Comparison of ENCODE assay signal across 38 cellular contexts in genomic region chr15:33857726-33858125, GRCh38.
"Had no signal": no experiment of that assay in that cellular context is flagged by ENCODE, and none has a peak within 500 bp of the region (broad histone marks: within the 10 kb centered on the region; RNA-seq: fewer than 3 reads in every experiment).

No MANE protein-coding gene starts in this region.

- H3K27me3 ChIP-seq: adrenal gland, ascending aorta, body of pancreas, brain microvascular endothelial cell, breast epithelium, cardiac muscle cell had no signal

- H3K36me3 Mint-ChIP-seq: activated naive CD4-positive, alpha-beta T cell treated with anti-CD3 and anti-CD28 coated beads, Interleukin-2, amount 10 ng/mL, durations not matched to agents 7 days and 5 days; activated naive CD8-positive, alpha-beta T cell treated with anti-CD3 and anti-CD28 coated beads, Interleukin-2, amount 10 ng/mL, durations not matched to agents 7 days and 5 days; brain had no signal

- ATAC-seq: activated naive CD4-positive, alpha-beta T cell treated with anti-CD3 and anti-CD28 coated beads, Interleukin-2, amount 50 U/mL, for 72 hours; activated naive CD8-positive, alpha-beta T cell treated with anti-CD3 and anti-CD28 coated beads, Interleukin-2, amount 50 U/mL, for 24 hours; activated T-cell treated with anti-CD3 and anti-CD28 coated beads, Interleukin-2, amount 50 U/mL, for 4 hours; activated T-cell treated with anti-CD3 and anti-CD28 coated beads, Interleukin-2, amount 50 U/mL, for 72 hours; activated T-helper 17 cell treated with anti-CD3 and anti-CD28 coated beads, Interleukin-2, amount 50 U/mL, for 72 hours; body of pancreas had no signal

- H3K4me1 ChIP-seq: adrenal gland, ascending aorta, body of pancreas, breast epithelium had no signal

- H3K4me1 Mint-ChIP-seq: activated naive CD4-positive, alpha-beta T cell treated with anti-CD3 and anti-CD28 coated beads, Interleukin-2, amount 10 ng/mL, durations not matched to agents 7 days and 5 days; activated naive CD4-positive, alpha-beta T cell treated with anti-CD3 and anti-CD28 coated beads, Interleukin-2, amount 50 U/mL, for 24 hours; activated naive CD8-positive, alpha-beta T cell treated with anti-CD3 and anti-CD28 coated beads for 36 hours; activated naive CD8-positive, alpha-beta T cell treated with anti-CD3 and anti-CD28 coated beads, Interleukin-2, amount 10 ng/mL, durations not matched to agents 7 days and 5 days; activated naive CD8-positive, alpha-beta T cell treated with anti-CD3 and anti-CD28 coated beads, Interleukin-2, amount 50 U/mL, for 24 hours; activated T-helper 17 cell treated with anti-CD3 and anti-CD28 coated beads, Interleukin-2, amount 50 U/mL, for 72 hours; brain; central memory CD8-positive, alpha-beta T cell had no signal

- H3K9me3 Mint-ChIP-seq: activated naive CD4-positive, alpha-beta T cell treated with anti-CD3 and anti-CD28 coated beads for 36 hours; activated naive CD4-positive, alpha-beta T cell treated with anti-CD3 and anti-CD28 coated beads, Interleukin-2, amount 10 ng/mL, durations not matched to agents 7 days and 5 days; activated naive CD4-positive, alpha-beta T cell treated with anti-CD3 and anti-CD28 coated beads, Interleukin-2, amount 50 U/mL, for 24 hours; activated naive CD4-positive, alpha-beta T cell treated with anti-CD3 and anti-CD28 coated beads, Interleukin-2, amount 50 U/mL, for 72 hours; activated naive CD8-positive, alpha-beta T cell treated with anti-CD3 and anti-CD28 coated beads for 36 hours; activated naive CD8-positive, alpha-beta T cell treated with anti-CD3 and anti-CD28 coated beads, Interleukin-2, amount 10 ng/mL, durations not matched to agents 7 days and 5 days; activated naive CD8-positive, alpha-beta T cell treated with anti-CD3 and anti-CD28 coated beads, Interleukin-2, amount 50 U/mL, for 24 hours; activated T-cell treated with anti-CD3 and anti-CD28 coated beads, Interleukin-2, amount 50 U/mL, for 24 hours; activated T-cell treated with anti-CD3 and anti-CD28 coated beads, Interleukin-2, amount 50 U/mL, for 4 hours; activated T-cell treated with anti-CD3 and anti-CD28 coated beads, Interleukin-2, amount 50 U/mL, for 72 hours; activated T-helper 1 cell treated with anti-CD3 and anti-CD28 coated beads, Interleukin-12 subunit alpha, Interleukin-12 subunit beta, Interleukin-2, Interleukin-4 antibody, amounts not matched to agents 30 ng/mL and 10 ng/mL and 1 ng/mL, durations not matched to agents 14 hours and 24 hours and 36 hours; activated T-helper 17 cell treated with anti-CD3 and anti-CD28 coated beads, Interleukin-2, amount 50 U/mL, for 72 hours; activated T-helper 2 cell treated with anti-CD3 and anti-CD28 coated beads, Interferon-gamma antibody, Interleukin-2, Interleukin-4, amounts not matched to agents 10 μg/mL and 5 μg/mL and 100 μg/mL, durations not matched to agents 14 hours and 24 hours and 36 hours; brain; central memory CD8-positive, alpha-beta T cell had no signal

- H3K4me3 ChIP-seq: adrenal gland, ascending aorta, body of pancreas, breast epithelium, cardiac muscle cell had no signal

- H3K27ac Mint-ChIP-seq: activated naive CD4-positive, alpha-beta T cell treated with anti-CD3 and anti-CD28 coated beads for 36 hours; activated naive CD4-positive, alpha-beta T cell treated with anti-CD3 and anti-CD28 coated beads, Interleukin-2, amount 10 ng/mL, durations not matched to agents 7 days and 5 days; activated naive CD4-positive, alpha-beta T cell treated with anti-CD3 and anti-CD28 coated beads, Interleukin-2, amount 50 U/mL, for 24 hours; activated naive CD4-positive, alpha-beta T cell treated with anti-CD3 and anti-CD28 coated beads, Interleukin-2, amount 50 U/mL, for 72 hours; activated naive CD8-positive, alpha-beta T cell; activated naive CD8-positive, alpha-beta T cell treated with anti-CD3 and anti-CD28 coated beads for 36 hours; activated naive CD8-positive, alpha-beta T cell treated with anti-CD3 and anti-CD28 coated beads, Interleukin-2, amount 10 ng/mL, durations not matched to agents 7 days and 5 days; activated naive CD8-positive, alpha-beta T cell treated with anti-CD3 and anti-CD28 coated beads, Interleukin-2, amount 50 U/mL, for 24 hours; activated T-cell treated with anti-CD3 and anti-CD28 coated beads, Interleukin-2, amount 50 U/mL, for 24 hours; activated T-cell treated with anti-CD3 and anti-CD28 coated beads, Interleukin-2, amount 50 U/mL, for 72 hours; activated T-helper 1 cell treated with anti-CD3 and anti-CD28 coated beads, Interleukin-12 subunit alpha, Interleukin-12 subunit beta, Interleukin-2, Interleukin-4 antibody, amounts not matched to agents 30 ng/mL and 10 ng/mL and 1 ng/mL, durations not matched to agents 14 hours and 24 hours and 36 hours; activated T-helper 17 cell treated with anti-CD3 and anti-CD28 coated beads, Interleukin-2, amount 50 U/mL, for 72 hours; activated T-helper 2 cell treated with anti-CD3 and anti-CD28 coated beads, Interferon-gamma antibody, Interleukin-2, Interleukin-4, amounts not matched to agents 10 μg/mL and 5 μg/mL and 100 μg/mL, durations not matched to agents 14 hours and 24 hours and 36 hours; brain had no signal

- DNase-seq: activated effector memory CD4-positive, alpha-beta T cell treated with anti-CD3 and anti-CD28 coated beads, Interleukin-2, amount 50 U/mL, for 16 hours; activated effector memory CD4-positive, alpha-beta T cell treated with Interleukin-2 at 50 U/mL for 16 hours; activated gamma-delta T cell; activated gamma-delta T cell treated with Interleukin-2 at 50 U/mL for 16 hours; activated naive CD4-positive, alpha-beta T cell; activated naive CD4-positive, alpha-beta T cell treated with anti-CD3 and anti-CD28 coated beads for 36 hours; activated naive CD4-positive, alpha-beta T cell treated with anti-CD3 and anti-CD28 coated beads, Interleukin-2, amount 10 ng/mL, durations not matched to agents 7 days and 5 days; activated naive CD4-positive, alpha-beta T cell treated with anti-CD3 and anti-CD28 coated beads, Interleukin-2, amount 50 U/mL, for 16 hours; activated naive CD4-positive, alpha-beta T cell treated with Interleukin-2 at 50 U/mL for 16 hours; activated naive CD8-positive, alpha-beta T cell treated with anti-CD3 and anti-CD28 coated beads for 36 hours; activated naive CD8-positive, alpha-beta T cell treated with anti-CD3 and anti-CD28 coated beads, Interleukin-2, amount 10 ng/mL, durations not matched to agents 7 days and 5 days; activated naive CD8-positive, alpha-beta T cell treated with anti-CD3 and anti-CD28 coated beads, Interleukin-2, amount 50 U/mL, for 24 hours; activated T-cell treated with anti-CD3 and anti-CD28 coated beads for 4 hours; activated T-cell treated with anti-CD3 and anti-CD28 coated beads, Interleukin-2, amount 50 U/mL, for 1 hour; activated T-cell treated with anti-CD3 and anti-CD28 coated beads, Interleukin-2, amount 50 U/mL, for 24 hours; activated T-cell treated with anti-CD3 and anti-CD28 coated beads, Interleukin-2, amount 50 U/mL, for 4 hours; activated T-cell treated with anti-CD3 and anti-CD28 coated beads, Interleukin-2, amount 50 U/mL, for 48 hours; activated T-cell treated with anti-CD3 and anti-CD28 coated beads, Interleukin-2, amount 50 U/mL, for 72 hours; adrenal gland; amniotic stem cell; amygdala; anterior cingulate cortex; aorta; body of pancreas; brain microvascular endothelial cell; caudate nucleus; central memory CD4-positive, alpha-beta T cell had no signal

- H3K27ac ChIP-seq: adrenal gland, ascending aorta, body of pancreas, brain microvascular endothelial cell, breast epithelium, cardiac muscle cell had no signal

- H3K27me3 Mint-ChIP-seq: activated naive CD4-positive, alpha-beta T cell treated with anti-CD3 and anti-CD28 coated beads, Interleukin-2, amount 10 ng/mL, durations not matched to agents 7 days and 5 days; activated naive CD4-positive, alpha-beta T cell treated with anti-CD3 and anti-CD28 coated beads, Interleukin-2, amount 50 U/mL, for 24 hours; activated naive CD8-positive, alpha-beta T cell; activated naive CD8-positive, alpha-beta T cell treated with anti-CD3 and anti-CD28 coated beads for 36 hours; activated naive CD8-positive, alpha-beta T cell treated with anti-CD3 and anti-CD28 coated beads, Interleukin-2, amount 10 ng/mL, durations not matched to agents 7 days and 5 days; activated naive CD8-positive, alpha-beta T cell treated with anti-CD3 and anti-CD28 coated beads, Interleukin-2, amount 50 U/mL, for 24 hours; activated T-cell treated with anti-CD3 and anti-CD28 coated beads, Interleukin-2, amount 50 U/mL, for 24 hours; activated T-helper 17 cell treated with anti-CD3 and anti-CD28 coated beads, Interleukin-2, amount 50 U/mL, for 72 hours; brain; central memory CD8-positive, alpha-beta T cell had no signal

- H3K9me3 ChIP-seq: adrenal gland, ascending aorta, body of pancreas, breast epithelium had no signal

- H3K36me3 ChIP-seq: adrenal gland, breast epithelium, cardiac muscle cell had no signal

- H3K4me3 Mint-ChIP-seq: activated naive CD4-positive, alpha-beta T cell treated with anti-CD3 and anti-CD28 coated beads for 36 hours; activated naive CD4-positive, alpha-beta T cell treated with anti-CD3 and anti-CD28 coated beads, Interleukin-2, amount 10 ng/mL, durations not matched to agents 7 days and 5 days; activated naive CD4-positive, alpha-beta T cell treated with anti-CD3 and anti-CD28 coated beads, Interleukin-2, amount 50 U/mL, for 24 hours; activated naive CD8-positive, alpha-beta T cell; activated naive CD8-positive, alpha-beta T cell treated with anti-CD3 and anti-CD28 coated beads for 36 hours; activated naive CD8-positive, alpha-beta T cell treated with anti-CD3 and anti-CD28 coated beads, Interleukin-2, amount 10 ng/mL, durations not matched to agents 7 days and 5 days; activated naive CD8-positive, alpha-beta T cell treated with anti-CD3 and anti-CD28 coated beads, Interleukin-2, amount 50 U/mL, for 24 hours; activated T-cell treated with anti-CD3 and anti-CD28 coated beads, Interleukin-2, amount 50 U/mL, for 24 hours; activated T-cell treated with anti-CD3 and anti-CD28 coated beads, Interleukin-2, amount 50 U/mL, for 4 hours; activated T-cell treated with anti-CD3 and anti-CD28 coated beads, Interleukin-2, amount 50 U/mL, for 72 hours; activated T-helper 1 cell treated with anti-CD3 and anti-CD28 coated beads, Interleukin-12 subunit alpha, Interleukin-12 subunit beta, Interleukin-2, Interleukin-4 antibody, amounts not matched to agents 30 ng/mL and 10 ng/mL and 1 ng/mL, durations not matched to agents 14 hours and 24 hours and 36 hours; activated T-helper 17 cell treated with anti-CD3 and anti-CD28 coated beads, Interleukin-2, amount 50 U/mL, for 72 hours; brain; central memory CD8-positive, alpha-beta T cell had no signal
